In the genomic region with DNA sequence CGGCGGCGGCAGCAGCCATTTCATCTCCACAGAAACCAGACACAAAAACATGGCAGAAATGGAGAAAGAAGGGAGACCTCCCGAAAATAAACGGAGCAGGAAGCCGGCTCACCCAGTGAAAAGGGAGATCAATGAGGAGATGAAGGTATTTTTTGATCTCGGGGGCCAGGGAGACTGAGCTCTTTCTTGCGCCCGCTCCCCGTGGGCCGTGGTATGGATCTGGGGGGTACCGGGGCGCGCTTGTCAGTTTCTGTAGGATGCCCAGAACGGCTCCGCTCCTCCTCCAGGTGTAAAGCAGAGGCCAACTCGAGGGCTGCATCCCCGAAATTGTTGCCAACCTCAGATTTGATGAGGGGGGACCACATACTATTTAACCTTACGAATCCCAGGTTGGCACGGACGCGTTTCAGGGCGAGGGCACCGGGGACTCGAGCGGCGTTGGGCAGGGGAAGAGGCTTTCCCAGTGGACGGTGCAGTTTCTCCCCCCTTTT, we compare ENCODE assay signal across 8 cellular contexts. TPM values are rescaled to one million over a fixed set of nuclear protein-coding genes. Genes with fewer than 3 reads are reported as not detected.
A peak's percentile ranks its signal among the peaks of the same experiment; 100 is the strongest.
DNase-seq lines count a peak whose midpoint lies in the region; ATAC-seq and TF ChIP-seq lines count a peak whose summit lies in the region.

No MANE protein-coding gene starts in this region.

- H3K4me1 ChIP-seq in OCI-LY3 (ENCODE audit: low read length), result peaks cover 5% of the 10 kb centered on the region

- H3K4me2 ChIP-seq in OCI-LY3 (ENCODE audit: low read length), result peak overlapping the region; percentile 95

- no peaks in the 10 kb centered on the region for H3K9me3 Mint-ChIP-seq in endothelial cell (ENCODE audit: unreplicated experiment)
- no peaks in the 10 kb centered on the region for H3K9me3 Mint-ChIP-seq in nephron progenitor cell

- H3K27ac Mint-ChIP-seq in endothelial cell (ENCODE audit: unreplicated experiment), result no peak overlapping the region
- H3K27ac Mint-ChIP-seq in nephron progenitor cell, result peak overlapping the region; percentile 82

- H3K9me3 ChIP-seq in OCI-LY3 (ENCODE audit: insufficient read depth, low read length), result no peaks in the 10 kb centered on the region

- H3K79me2 ChIP-seq in OCI-LY3 (ENCODE audit: low read length), result no peaks in the 10 kb centered on the region

- peak overlapping the region; percentile 92 for H3K4me3 Mint-ChIP-seq in endothelial cell (ENCODE audit: unreplicated experiment)
- no peak overlapping the region for H3K4me3 Mint-ChIP-seq in nephron progenitor cell

- TF ChIP-seq CTCF in GM12875 (IDR thresholded peaks at IDR 0.05; ENCODE audit: borderline replicate concordance, insufficient read depth, low read depth, low read length), result no peak
- no peak for TF ChIP-seq CTCF in OCI-LY3 (IDR thresholded peaks at IDR 0.05; ENCODE audit: low read depth, low read length)
- no peak for TF ChIP-seq CTCF in endothelial cell (IDR thresholded peaks at IDR 0.05; ENCODE audit: unreplicated experiment)
- no peak for TF ChIP-seq CTCF in nephron progenitor cell (IDR thresholded peaks at IDR 0.05)

- peaks cover 18% of the 10 kb centered on the region for H3K27me3 Mint-ChIP-seq in endothelial cell (ENCODE audit: unreplicated experiment)
- peaks cover 22% of the 10 kb centered on the region for H3K27me3 Mint-ChIP-seq in nephron progenitor cell (ENCODE audit: low read depth, poor library complexity)

- peak overlapping the region; percentile 74 for H3K9ac ChIP-seq in OCI-LY3 (ENCODE audit: low read length)

- no peaks in the 10 kb centered on the region for H3K36me3 ChIP-seq in OCI-LY3 (replicated peaks; ENCODE audit: low read depth, low read length)

- no peaks in the 10 kb centered on the region for H4K20me1 ChIP-seq in OCI-LY3 (ENCODE audit: insufficient read depth, low read length)

- H3K36me3 Mint-ChIP-seq in endothelial cell (ENCODE audit: low read depth, unreplicated experiment) (peaks cover 4% of the 10 kb centered on the region), nephron progenitor cell (ENCODE audit: low read depth) (no peaks in the 10 kb centered on the region)

- H3K4me1 Mint-ChIP-seq in endothelial cell (ENCODE audit: unreplicated experiment) (peaks cover 29% of the 10 kb centered on the region), nephron progenitor cell (peaks cover 23% of the 10 kb centered on the region)

- ATAC-seq in GM21381 (IDR thresholded peaks at IDR 0.05; ENCODE audit: unreplicated experiment) (no peak), GM19463 (IDR thresholded peaks at IDR 0.05; ENCODE audit: unreplicated experiment) (no peak)

- peak overlapping the region; percentile 73 for H3K4me3 ChIP-seq in GM12875 (ENCODE audit: low read depth, low read length)
- peak overlapping the region; percentile 90 for H3K4me3 ChIP-seq in OCI-LY3 (ENCODE audit: low read length)

- DNase-seq in endothelial cell (ENCODE audit: low spot score), result peak; percentile 6
- DNase-seq in nephron progenitor cell, result no peak
- no peak for DNase-seq in islet precursor cell
- no peak for DNase-seq in NCI-H2107 (lab: John Stamatoyannopoulos, UW)

- no peak overlapping the region for H3K27ac ChIP-seq in OCI-LY3 (ENCODE audit: low read length)

- H3K27me3 ChIP-seq in OCI-LY3 (ENCODE audit: low read depth, low read length), result peaks cover 10% of the 10 kb centered on the region

- peak overlapping the region; percentile 81; the same call in 1 of the 2 replicates for H2AFZ ChIP-seq in OCI-LY3 (ENCODE audit: low read depth, low read length)

RNA-seq across cellular contexts. Expression of gene SOBP, which starts 0.7 kb away (rescaled TPM):
- total RNA-seq in endothelial cell (ENCODE audit: unreplicated experiment), result 1.5 TPM

RNA-seq across cellular contexts. Expression of gene PDSS2, which starts 31.2 kb away (rescaled TPM):
- total RNA-seq in endothelial cell (ENCODE audit: unreplicated experiment), result 7.9 TPM
